Comparison of ENCODE assay signal across 11 cellular contexts in the genomic region with DNA sequence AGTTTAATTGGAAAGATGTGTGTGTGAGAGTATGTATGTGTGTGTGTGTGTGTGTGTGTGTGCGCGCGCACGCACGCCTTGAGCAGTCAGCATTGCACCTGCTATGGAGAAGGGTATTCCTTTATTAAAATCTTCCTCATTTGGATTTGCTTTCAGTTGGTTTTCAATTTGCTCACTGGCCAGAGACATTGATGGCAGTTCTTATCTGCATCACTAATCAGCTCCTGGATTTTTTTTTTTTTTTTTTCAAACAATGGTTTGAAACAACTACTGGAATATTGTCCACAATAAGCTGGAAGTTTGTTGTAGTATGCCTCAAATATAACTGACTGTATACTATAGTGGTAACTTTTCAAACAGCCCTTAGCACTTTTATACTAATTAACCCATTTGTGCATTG.
"Had no signal": no experiment of that assay in that cellular context is flagged by ENCODE, and none has a peak within 500 bp of the region (broad histone marks: within the 10 kb centered on the region; RNA-seq: fewer than 3 reads in every experiment).

No MANE protein-coding gene starts in this region.

- ATAC-seq: esophagus mucosa, mucosa of descending colon, sciatic nerve, T-helper 17 cell had no signal

- DNase-seq: activated CD4-positive, CD25-positive, alpha-beta regulatory T cell; dorsolateral prefrontal cortex; endodermal cell; mucosa of descending colon; occipital lobe; stimulated activated naive CD8-positive, alpha-beta T cell treated with anti-CD3 and anti-CD28 coated beads, Interleukin-15, Interleukin-2, amounts not matched to agents 100 U/mL and 50 U/mL, for 24 hours; T-helper 17 cell; transverse colon had no signal

- H3K27me3 ChIP-seq: cardiac muscle cell, dorsolateral prefrontal cortex, transverse colon had no signal

- H3K27ac ChIP-seq: cardiac muscle cell had no signal

- H3K9me3 ChIP-seq: mucosa of descending colon, transverse colon had no signal

- H3K4me3 ChIP-seq: cardiac muscle cell, dorsolateral prefrontal cortex, mucosa of descending colon, transverse colon had no signal
